ENCODE assay signal across 20 cellular contexts in genomic region chr2:24993797-24994196, GRCh38. TPM values are rescaled to one million over a fixed set of nuclear protein-coding genes. Genes with fewer than 3 reads are reported as not detected.
DNase-seq lines count a peak whose midpoint lies in the region; ATAC-seq, FAIRE-seq and TF ChIP-seq lines count a peak whose summit lies in the region.
"Had no signal": no experiment of that assay in that cellular context is flagged by ENCODE, and none has a peak within 500 bp of the region (broad histone marks: within the 10 kb centered on the region; RNA-seq: fewer than 3 reads in every experiment).

No MANE protein-coding gene starts in this region.

- H4K20me1 ChIP-seq in HepG2 (ENCODE audit: insufficient read depth, low read length) = no peaks in the 10 kb centered on the region

- TF ChIP-seq EP300 in HepG2 (IDR thresholded peaks at IDR 0.05; ENCODE audit: low read depth in 2 of 2, low read length in 2 of 2) (no peak), HepG2 (CRISPR knock-in tag; IDR thresholded peaks at IDR 0.05; ENCODE audit: borderline replicate concordance) (no peak)

- BruUV-seq in HepG2 (replicated peaks; lab: Mats Ljungman, UMichigan) = no TSS peak

- H3K27me3 ChIP-seq in HepG2 (ENCODE audit: control insufficient read depth in 1 of 2, insufficient read depth in 2 of 2, low read length in 2 of 2) (no peaks in the 10 kb centered on the region), right lobe of liver (no peaks in the 10 kb centered on the region)

- TF ChIP-seq RAD21 in HepG2 (CRISPR knock-in tag; IDR thresholded peaks at IDR 0.05) = no peak

- in situ Hi-C loops in HepG2 (cut with HindIII; ENCODE audit: extremely low pct_ligation_motif_present, low pct_unique_long_range_greater_than_20kb) = no loop called here

- TF ChIP-seq POLR2A in HepG2 (IDR thresholded peaks at IDR 0.05; ENCODE audit: insufficient read depth in 1 of 2, low read depth in 2 of 2, low read length in 2 of 2) (no peak), right lobe of liver (IDR thresholded peaks at IDR 0.05) (no peak)

- H2AFZ ChIP-seq in HepG2 (ENCODE audit: low read length) = no peak overlapping the region

- POLR2A ChIA-PET in HepG2 (lab: Yijun Ruan, JAX) = no interaction called here

- no peak overlapping the region for H3K4me2 ChIP-seq in HepG2 (ENCODE audit: low read depth, low read length)
- H3K4me2 ChIP-seq: KMS-11 had no signal

- intact Hi-C loops in HepG2 (cut with micrococcal nuclease; ENCODE audit: unreplicated experiment) = no loop called here
- intact Hi-C loops in right lobe of liver (cut with DNase I) = no loop called here

- CTCF ChIA-PET in HepG2 (lab: Yijun Ruan, JAX; ENCODE audit: low intra/inter-chr PET ratio, low total read pairs) = no interaction called here

- H3K4me1 ChIP-seq in HepG2 (ENCODE audit: insufficient read depth, low read length) = peaks cover 28% of the 10 kb centered on the region
- no peaks in the 10 kb centered on the region for H3K4me1 ChIP-seq in right lobe of liver

- no peak overlapping the region for H3K9ac ChIP-seq in HepG2 (ENCODE audit: insufficient read depth, low read depth, low read length)
- H3K9ac ChIP-seq: KMS-11 had no signal

- H3K4me3 ChIP-seq in HepG2 (replicated peaks in 1 of 3; ENCODE audit: insufficient read depth in 1 of 3, low read depth in 2 of 3, low read length in 3 of 3) (no peak overlapping the region), right lobe of liver (no peak overlapping the region), fibroblast of the aortic adventitia (ENCODE audit: low read depth, low read length) (no peak overlapping the region)
- H3K4me3 ChIP-seq: thoracic aorta had no signal

- H3K27ac ChIP-seq in HepG2 (ENCODE audit: extremely low read length, insufficient read depth, low read length) (no peak overlapping the region), right lobe of liver (no peak overlapping the region)
- H3K27ac ChIP-seq: KMS-11, RWPE1, thoracic aorta had no signal

- H3K79me2 ChIP-seq in HepG2 (ENCODE audit: insufficient read depth, low read length) = no peaks in the 10 kb centered on the region

- TF ChIP-seq CTCF in HepG2 (CRISPR knock-in tag; IDR thresholded peaks at IDR 0.05) (no peak), right lobe of liver (IDR thresholded peaks at IDR 0.05) (no peak), fibroblast of the aortic adventitia (IDR thresholded peaks at IDR 0.05; ENCODE audit: insufficient read depth, low read length) (no peak)

- 31% methylated on average over 3 of the region's 3 CpGs for WGBS in HepG2 (ENCODE audit: low lambda C conversion rate)
- WGBS in right lobe of liver (ENCODE audit: insufficient coverage, low coverage, low lambda C conversion rate, missing lambda C conversion rate) = 47% methylated on average over 3 of the region's 3 CpGs

- ATAC-seq in HepG2 (peak; percentile 25; the same call in 2 of the 3 replicates), right lobe of liver (no peak), GM19328 (IDR thresholded peaks at IDR 0.05; ENCODE audit: unreplicated experiment) (no peak)
- ATAC-seq: natural killer cell had no signal

- FAIRE-seq in HepG2 (lab: Jason Lieb, UNC) = no peak
- FAIRE-seq: D721Med, G401.6 had no signal

- no peak for DNase-seq in HepG2 (ENCODE audit: low spot score)
- no peak for DNase-seq in right lobe of liver
- DNase-seq in NCI-H69 (lab: John Stamatoyannopoulos, UW) = peak; percentile 35
- peak; percentile 51 for DNase-seq in fibroblast of the aortic adventitia (ENCODE audit: low read depth)
- DNase-seq in HuH-7.5 (ENCODE audit: low spot score) = no peak
- DNase-seq in NCI-H2107 (lab: John Stamatoyannopoulos, UW) = no peak
- no peak for DNase-seq in AG08395 (ENCODE audit: low spot score)
- DNase-seq: activated CD4-positive, alpha-beta T cell treated with anti-CD3 and anti-CD28 coated beads, Interleukin-2, amount 10 ng/mL, durations not matched to agents 7 days and 5 days; activated naive CD4-positive, alpha-beta T cell treated with anti-CD3 and anti-CD28 coated beads, Interleukin-2, amount 10 ng/mL, durations not matched to agents 7 days and 5 days; natural killer cell; NCI-H2227 treated with DMSO at 0.1 percent for 48 hours; NCI-H748 treated with DMSO at 0.1 percent for 48 hours; stimulated activated CD4-positive, alpha-beta T cell treated with anti-CD3 and anti-CD28 coated beads, Interleukin-12 subunit alpha, Interleukin-12 subunit beta, amount 100 ng/mL, for 4 hours; stimulated activated naive CD4-positive, alpha-beta T cell treated with Interleukin-2 at 50 U/mL for 16 hours had no signal

- H3K36me3 ChIP-seq in HepG2 (replicated peaks in 1 of 2; ENCODE audit: control insufficient read depth in 1 of 2, insufficient read depth in 2 of 2, low read length in 2 of 2) (no peaks in the 10 kb centered on the region), right lobe of liver (no peaks in the 10 kb centered on the region)
- H3K36me3 ChIP-seq: thoracic aorta had no signal

- H3K9me3 ChIP-seq in HepG2 (ENCODE audit: low read length) (no peaks in the 10 kb centered on the region), right lobe of liver (no peaks in the 10 kb centered on the region)
- H3K9me3 ChIP-seq: thoracic aorta had no signal

TF ChIP-seq in HepG2, 621 proteins besides CTCF, POLR2A, EP300 and RAD21 (continues in another document):
- TF ChIP-seq CENPX (CRISPR knock-in tag; IDR thresholded peaks at IDR 0.05) = no peak
- TF ChIP-seq MAZ (IDR thresholded peaks at IDR 0.05; ENCODE audit: borderline replicate concordance, low read depth, low read length) = no peak
- TF ChIP-seq MAZ (CRISPR knock-in tag; IDR thresholded peaks at IDR 0.05; ENCODE audit: low read depth) = no peak

RNA-seq across cellular contexts. Expression of gene DNAJC27, which starts 22.0 kb away (rescaled TPM):
- 2.3 and 3.1 TPM in 2 replicates for total RNA-seq in HepG2 (2016; rRNA removed; fragmentation: Illumina TruSeq; extraction: Trizol)
- 0.79 and 1.5 TPM in 2 replicates for total RNA-seq in HepG2 (2016; cell fraction: cytosol; rRNA removed; fragmentation: Illumina TruSeq; extraction: Trizol; ENCODE audit: low read depth)
- 2.2 and 3.0 TPM in 2 replicates for total RNA-seq in HepG2 (2016; cell fraction: insoluble cytoplasmic fraction; rRNA removed; fragmentation: Illumina TruSeq; extraction: Trizol)
- 1.4 and 1.5 TPM in 2 replicates for total RNA-seq in HepG2 (2016; cell fraction: membrane; rRNA removed; fragmentation: Illumina TruSeq; extraction: Trizol)
- total RNA-seq in HepG2 (2016; cell fraction: nucleus; rRNA removed; fragmentation: Illumina TruSeq; extraction: Trizol) = 7.0 and 8.0 TPM in 2 replicates
- polyA plus RNA-seq in HepG2 (2011; rRNA removed) = 3.7 TPM in 2 replicates
- 1.2 and 1.8 TPM in 2 replicates for polyA plus RNA-seq in HepG2 (2011; cell fraction: cytosol; rRNA removed)
- polyA plus RNA-seq in HepG2 (2011; cell fraction: nucleus; rRNA removed) = 6.6 and 7.5 TPM in 2 replicates
- 3.3 and 3.4 TPM in 2 replicates for polyA plus RNA-seq in HepG2 (2012)
- polyA plus RNA-seq in HepG2 (2016; cell fraction: cytosol; fragmentation: Illumina TruSeq; extraction: Trizol; ENCODE audit: low read depth) = 0.52 and 1.00 TPM in 2 replicates
- polyA plus RNA-seq in HepG2 (2016; cell fraction: insoluble cytoplasmic fraction; fragmentation: Illumina TruSeq; extraction: Trizol; ENCODE audit: low read depth) = 1.5 and 1.7 TPM in 2 replicates
- 1.0 TPM in 2 replicates for polyA plus RNA-seq in HepG2 (2016; cell fraction: membrane; fragmentation: Illumina TruSeq; extraction: Trizol; ENCODE audit: low read depth)
- polyA plus RNA-seq in HepG2 (2016; cell fraction: nucleus; fragmentation: Illumina TruSeq; extraction: Trizol; ENCODE audit: insufficient read depth, low read depth) = 5.5 and 6.3 TPM in 2 replicates
- polyA minus RNA-seq in HepG2 (2011; rRNA and poly(A)+ RNA removed; ENCODE audit: low replicate concordance) = 2.1 and 3.3 TPM in 2 replicates
- 1.2 and 1.5 TPM in 2 replicates for polyA minus RNA-seq in HepG2 (2011; cell fraction: cytosol; rRNA and poly(A)+ RNA removed)
- 18.9 and 22.9 TPM in 2 replicates for polyA minus RNA-seq in HepG2 (2011; cell fraction: nucleus; rRNA and poly(A)+ RNA removed)
- 1 to 10 TPM; 1.1 to 2.1 (median 1.7) TPM for total RNA-seq in right lobe of liver
- 3.8 and 5.6 TPM in 2 replicates for total RNA-seq in fibroblast of the aortic adventitia (ENCODE audit: low replicate concordance)

RNA-seq across cellular contexts. Expression of gene EFR3B, which starts 48.1 kb away (rescaled TPM):
- total RNA-seq in HepG2 (2016; rRNA removed; fragmentation: Illumina TruSeq; extraction: Trizol) (0.42 and 0.56 TPM in 2 replicates), right lobe of liver (under 1 TPM in 5 of 6 experiments, not detected in 1; 0.12 to 0.33 (median 0.16) TPM), fibroblast of the aortic adventitia (ENCODE audit: low replicate concordance) (0.99 and 1.1 TPM in 2 replicates)
- 0.09 and 0.10 TPM in 2 replicates for total RNA-seq in HepG2 (2016; cell fraction: cytosol; rRNA removed; fragmentation: Illumina TruSeq; extraction: Trizol; ENCODE audit: low read depth)
- 0.54 and 0.67 TPM in 2 replicates for total RNA-seq in HepG2 (2016; cell fraction: insoluble cytoplasmic fraction; rRNA removed; fragmentation: Illumina TruSeq; extraction: Trizol)
- 0.31 and 0.40 TPM in 2 replicates for total RNA-seq in HepG2 (2016; cell fraction: membrane; rRNA removed; fragmentation: Illumina TruSeq; extraction: Trizol)
- 0.38 and 0.47 TPM in 2 replicates for total RNA-seq in HepG2 (2016; cell fraction: nucleus; rRNA removed; fragmentation: Illumina TruSeq; extraction: Trizol)
- polyA plus RNA-seq in HepG2 (2011; rRNA removed) = 0.42 TPM in 2 replicates
- 0.18 and 0.27 TPM in 2 replicates for polyA plus RNA-seq in HepG2 (2011; cell fraction: cytosol; rRNA removed)
- 0.83 and 1.6 TPM in 2 replicates for polyA plus RNA-seq in HepG2 (2011; cell fraction: nucleus; rRNA removed)
- polyA plus RNA-seq in HepG2 (2012) = 0.05 and 0.23 TPM in 2 replicates
- 0.05 and 0.08 TPM in 2 replicates for polyA plus RNA-seq in HepG2 (2016; cell fraction: cytosol; fragmentation: Illumina TruSeq; extraction: Trizol; ENCODE audit: low read depth)
- 0.27 and 0.37 TPM in 2 replicates for polyA plus RNA-seq in HepG2 (2016; cell fraction: insoluble cytoplasmic fraction; fragmentation: Illumina TruSeq; extraction: Trizol; ENCODE audit: low read depth)
- polyA plus RNA-seq in HepG2 (2016; cell fraction: membrane; fragmentation: Illumina TruSeq; extraction: Trizol; ENCODE audit: low read depth) = 0.09 and 0.10 TPM in 2 replicates
- 0.71 and 0.77 TPM in 2 replicates for polyA plus RNA-seq in HepG2 (2016; cell fraction: nucleus; fragmentation: Illumina TruSeq; extraction: Trizol; ENCODE audit: insufficient read depth, low read depth)
- polyA minus RNA-seq in HepG2 (2011; rRNA and poly(A)+ RNA removed; ENCODE audit: low replicate concordance) = 1.9 and 3.0 TPM in 2 replicates
- polyA minus RNA-seq in HepG2 (2011; cell fraction: cytosol; rRNA and poly(A)+ RNA removed) = 0.49 and 0.97 TPM in 2 replicates
- polyA minus RNA-seq in HepG2 (2011; cell fraction: nucleus; rRNA and poly(A)+ RNA removed) = 1.4 and 2.2 TPM in 2 replicates

Comparison
In these comparisons a context has a peak if more than half of its experiments do, and no peak if none do; other contexts are left out.
1. DNase-seq: peak in NCI-H69 (single experiment) and fibroblast of the aortic adventitia (single experiment); none in HepG2 (single experiment), right lobe of liver (0 of 3), HuH-7.5 (single experiment), NCI-H2107 (single experiment) and AG08395 (single experiment).